ENCODE assay signal across 22 cellular contexts in the genomic region with DNA sequence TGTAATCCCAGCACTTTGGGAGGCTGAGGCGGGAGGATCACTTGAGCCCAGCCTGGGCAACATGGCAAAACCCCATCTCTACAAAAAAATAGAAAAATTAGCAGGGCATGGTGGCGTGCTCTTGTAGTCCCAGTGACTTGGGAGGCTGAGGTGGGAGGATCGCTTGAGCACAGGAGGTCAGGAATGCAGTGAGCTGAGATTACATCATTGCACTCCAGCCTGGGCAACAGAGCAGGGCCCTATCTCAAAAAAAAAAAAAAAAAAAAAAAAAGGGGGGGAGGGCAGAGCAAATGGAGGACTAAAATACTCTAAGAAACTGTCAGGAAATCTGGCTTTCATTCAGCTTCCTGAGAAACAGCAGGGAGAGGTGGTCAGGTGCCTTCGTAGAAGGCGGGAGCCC.
"Had no signal": no experiment of that assay in that cellular context is flagged by ENCODE, and none has a peak within 500 bp of the region (broad histone marks: within the 10 kb centered on the region; RNA-seq: fewer than 3 reads in every experiment).

No MANE protein-coding gene starts in this region.

- H3K9me3 ChIP-seq: breast epithelium, colonic mucosa, esophagus squamous epithelium, gastroesophageal sphincter, lower lobe of right lung, mucosa of descending colon, tibial artery had no signal

- H3K27ac ChIP-seq: breast epithelium, colonic mucosa, esophagus squamous epithelium, gastroesophageal sphincter, lower lobe of right lung, tibial artery had no signal

- H3K4me1 ChIP-seq: breast epithelium, colonic mucosa, esophagus squamous epithelium, gastroesophageal sphincter had no signal

- H3K4me3 ChIP-seq: breast epithelium, colonic mucosa, esophagus squamous epithelium, gastroesophageal sphincter, lower lobe of right lung, mucosa of descending colon, tibial artery had no signal

- DNase-seq: activated CD4-positive, alpha-beta memory T cell treated with anti-CD3 and anti-CD28 coated beads for 36 hours; activated CD4-positive, alpha-beta T cell treated with anti-CD3 and anti-CD28 coated beads for 48 hours; activated effector memory CD4-positive, alpha-beta T cell treated with Interleukin-2 at 50 U/mL for 16 hours; activated naive CD4-positive, alpha-beta T cell treated with anti-CD3 and anti-CD28 coated beads for 36 hours; activated naive CD8-positive, alpha-beta T cell treated with anti-CD3 and anti-CD28 coated beads, Interleukin-2, amount 10 ng/mL, durations not matched to agents 7 days and 5 days; activated T-cell treated with anti-CD3 and anti-CD28 coated beads, Interleukin-2, amount 50 U/mL, for 72 hours; amniotic stem cell; colonic mucosa; esophagus squamous epithelium; head of caudate nucleus; left colon; lower lobe of right lung; mesendoderm; mucosa of descending colon; naive B cell; nucleus accumbens; stimulated activated CD4-positive, alpha-beta T cell treated with anti-CD3 and anti-CD28 coated beads, Interleukin-12 subunit alpha, Interleukin-12 subunit beta, amount 100 ng/mL, for 4 hours; stimulated activated CD4-positive, alpha-beta T cell treated with anti-CD3 and anti-CD28 coated beads, Interleukin-1b, Interleukin-23, amount 100 ng/mL, for 48 hours; substantia nigra; tibial artery had no signal

- H3K36me3 ChIP-seq: breast epithelium, colonic mucosa had no signal

- ATAC-seq: activated T-cell treated with anti-CD3 and anti-CD28 coated beads, Interleukin-2, amount 50 U/mL, for 72 hours; gastroesophageal sphincter; left colon; mucosa of descending colon had no signal

- H3K27me3 ChIP-seq: breast epithelium, colonic mucosa, tibial artery had no signal
